In the genomic region with DNA sequence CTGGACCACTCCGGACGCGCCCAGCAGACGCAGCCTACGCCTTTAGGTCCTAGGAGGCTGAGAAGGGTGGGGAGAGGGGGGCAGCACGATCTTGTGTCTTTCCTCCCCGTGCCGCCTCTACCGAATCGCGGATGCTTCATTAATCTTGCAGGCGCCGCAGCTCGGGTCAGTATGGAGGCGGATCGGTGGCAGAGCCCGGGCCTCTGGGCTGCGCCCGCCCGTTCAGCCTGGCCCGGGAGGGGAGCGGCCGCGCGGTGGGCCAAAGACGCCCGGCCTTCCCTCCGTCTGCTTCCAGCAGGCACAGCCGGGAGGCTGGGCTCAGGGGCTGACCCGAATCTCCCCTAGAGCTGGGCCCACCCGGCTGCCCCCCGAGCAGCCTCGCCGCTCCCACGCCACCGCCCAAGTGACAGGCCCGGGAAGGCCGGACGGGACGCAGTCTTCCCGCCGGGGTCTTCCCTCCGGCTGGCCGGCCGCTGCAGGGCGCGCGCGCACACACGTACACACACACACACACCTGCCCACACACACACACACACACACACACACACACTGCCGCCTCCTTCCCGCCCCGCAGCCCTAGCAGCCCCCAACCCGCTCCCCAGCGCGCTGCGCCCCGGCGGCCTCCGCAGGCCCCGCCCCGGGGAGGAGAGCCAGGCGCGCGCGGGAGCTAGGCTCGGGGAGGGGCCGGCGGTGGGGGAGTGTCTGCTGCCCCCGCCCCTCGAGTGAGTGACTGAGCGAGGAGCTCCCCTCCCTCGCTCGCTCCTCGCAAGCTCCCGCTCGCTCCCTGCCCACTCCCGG, we compare ENCODE assay signal across 8 cellular contexts. TPM values are rescaled to one million over a fixed set of nuclear protein-coding genes. Genes with fewer than 3 reads are reported as not detected.
A peak's percentile ranks its signal among the peaks of the same experiment; 100 is the strongest.
DNase-seq lines count a peak whose midpoint lies in the region; ATAC-seq, FAIRE-seq and TF ChIP-seq lines count a peak whose summit lies in the region.

A gene with protein sequence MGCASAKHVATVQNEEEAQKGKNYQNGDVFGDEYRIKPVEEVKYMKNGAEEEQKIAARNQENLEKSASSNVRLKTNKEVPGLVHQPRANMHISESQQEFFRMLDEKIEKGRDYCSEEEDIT (plus strand): TSS at position 759 of the 798 bp plus-strand sequence. CDS start 90,481 bp downstream, outside the sequence.

- no peaks in the 10 kb centered on the region for H3K36me3 ChIP-seq in SU-DHL-6 (ENCODE audit: low read length)
- no peaks in the 10 kb centered on the region for H3K36me3 ChIP-seq in cardiac muscle cell
- H3K36me3 ChIP-seq in pancreas, result no peaks in the 10 kb centered on the region
- no peaks in the 10 kb centered on the region for H3K36me3 ChIP-seq in thymus (ENCODE audit: control insufficient read depth, insufficient read depth)

- no peak within 1 kb of the TSS for H3K4me3 ChIP-seq in SU-DHL-6 (ENCODE audit: insufficient read depth, low read length, poor library complexity, severe bottlenecking)
- H3K4me3 ChIP-seq in cardiac muscle cell, result peak within 1 kb of the TSS; percentile 95
- H3K4me3 ChIP-seq in pancreas, result peak within 1 kb of the TSS; percentile 62 to 92 (median 78)
- peak within 1 kb of the TSS; percentile 81 for H3K4me3 ChIP-seq in thymus (ENCODE audit: low read length)

- DNase-seq in ELF-1 (ENCODE audit: low read depth, low spot score) (peak; percentile 87), HCEC 1CT (peak; percentile 88), NAMALWA (ENCODE audit: low spot score) (peak; percentile 47), cardiac muscle cell (ENCODE audit: low read depth in 1 of 2, low spot score in 1 of 2) (peak; percentile 95), pancreas (peak; percentile 87 to 94 (median 91))

- 1% methylated on average over 48 to 77 of the region's 78 CpGs for WGBS in adipose tissue, 3 donors
- 0 to 1% methylated on average over 34 to 76 of the region's 78 CpGs for WGBS in pancreas, 2 donors
- 3% methylated on average over 78 of the region's 78 CpGs for WGBS in thymus

- no peak within 1 kb of the TSS for H3K9ac ChIP-seq in SU-DHL-6 (ENCODE audit: low read length)

- TF ChIP-seq CTCF in SU-DHL-6 (IDR thresholded peaks at IDR 0.05; ENCODE audit: insufficient read depth, low read length, poor library complexity, severe bottlenecking) (no peak), cardiac muscle cell (IDR thresholded peaks at IDR 0.05; ENCODE audit: low read depth, low read length) (no peak), pancreas (IDR thresholded peaks at IDR 0.05) (no peak)

- H3F3A ChIP-seq in SU-DHL-6 (ENCODE audit: insufficient read depth), result no peaks in the 10 kb centered on the region

- H4K20me1 ChIP-seq in SU-DHL-6 (ENCODE audit: low read depth, low read length), result no peaks in the 10 kb centered on the region

- H3K4me1 ChIP-seq in cardiac muscle cell (ENCODE audit: low read depth) (peaks cover 5% of the 10 kb centered on the region), pancreas (no peaks in the 10 kb centered on the region), thymus (ENCODE audit: control insufficient read depth, insufficient read depth, low read length) (no peaks in the 10 kb centered on the region)

- H3K9me2 ChIP-seq in SU-DHL-6 (replicated peaks; ENCODE audit: insufficient read depth, low read length), result no peaks in the 10 kb centered on the region

- H2AFZ ChIP-seq in SU-DHL-6 (ENCODE audit: low read depth, low read length, severe bottlenecking), result no peak within 1 kb of the TSS

- H3K27ac ChIP-seq in SU-DHL-6 (ENCODE audit: low read depth, low read length) (no peak within 1 kb of the TSS), adipose tissue (ENCODE audit: low read depth, low read length) (peak within 1 kb of the TSS; percentile 55), cardiac muscle cell (peak within 1 kb of the TSS; percentile 61), pancreas (peak within 1 kb of the TSS in 3 of 4 donors; percentile 49 to 77 (median 72)), thymus (ENCODE audit: low read depth) (peak within 1 kb of the TSS; percentile 56)

- no peaks in the 10 kb centered on the region for H3K79me2 ChIP-seq in SU-DHL-6 (ENCODE audit: insufficient read depth, low read length)

- H3K9me3 ChIP-seq in SU-DHL-6 (ENCODE audit: insufficient read depth, low read length), result no peaks in the 10 kb centered on the region
- H3K9me3 ChIP-seq in cardiac muscle cell (ENCODE audit: low read depth), result no peaks in the 10 kb centered on the region
- H3K9me3 ChIP-seq in pancreas, result no peaks in the 10 kb centered on the region
- H3K9me3 ChIP-seq in thymus (ENCODE audit: control insufficient read depth), result no peaks in the 10 kb centered on the region

- no peak for FAIRE-seq in pancreas (lab: Jason Lieb, UNC)

- intact Hi-C loops in pancreas (cut with DNase I), result no loop called here

- H3K27me3 ChIP-seq in SU-DHL-6 (ENCODE audit: low read length) (no peaks in the 10 kb centered on the region; the same call in 1 of the 2 replicates), cardiac muscle cell (peaks cover 9% of the 10 kb centered on the region), pancreas (no peaks in the 10 kb centered on the region), thymus (ENCODE audit: control insufficient read depth, insufficient read depth) (peaks cover 7% of the 10 kb centered on the region)

- ATAC-seq in pancreas, result peak; percentile 94 to 97 (median 96)

- H3K4me2 ChIP-seq in SU-DHL-6 (ENCODE audit: low read depth, low read length, poor library complexity, severe bottlenecking), result peak within 1 kb of the TSS; percentile 17

RNA-seq across cellular contexts. Expression of the gene that starts here (rescaled TPM):
- polyA plus RNA-seq in adipose tissue, result 10 to 100 TPM in 2 of 3 donors, 1 to 10 TPM in 1; 5.5 to 86.3 (median 24.1) TPM
- total RNA-seq in cardiac muscle cell, result 8.1 and 10.9 TPM in 2 replicates
- 26.8 and 35.2 TPM in 2 replicates for polyA plus RNA-seq in cardiac muscle cell
- total RNA-seq in pancreas, result 10 to 100 TPM in 2 of 6 donors, 1 to 10 TPM in 4; 4.1 to 13.9 (median 8.9) TPM
- 1 to 10 TPM; 6.5 to 7.4 TPM for polyA plus RNA-seq in pancreas
- polyA plus RNA-seq in thymus, result 42.7 TPM
